40 cellular contexts compared by ENCODE assay signal in genomic region chr17:12489307-12489706, GRCh38.
"Had no signal": no experiment of that assay in that cellular context is flagged by ENCODE, and none has a peak within 500 bp of the region (broad histone marks: within the 10 kb centered on the region; RNA-seq: fewer than 3 reads in every experiment).

No MANE protein-coding gene starts in this region.

- H3K36me3 ChIP-seq: adrenal gland, ascending aorta, brain microvascular endothelial cell, breast epithelium, cardiac muscle cell had no signal

- H3K9me3 ChIP-seq: adrenal gland, ascending aorta, body of pancreas, breast epithelium had no signal

- H3K4me1 Mint-ChIP-seq: activated naive CD4-positive, alpha-beta T cell treated with anti-CD3 and anti-CD28 coated beads, Interleukin-2, amount 10 ng/mL, durations not matched to agents 7 days and 5 days; activated naive CD4-positive, alpha-beta T cell treated with anti-CD3 and anti-CD28 coated beads, Interleukin-2, amount 50 U/mL, for 24 hours; activated naive CD8-positive, alpha-beta T cell treated with anti-CD3 and anti-CD28 coated beads for 36 hours; activated naive CD8-positive, alpha-beta T cell treated with anti-CD3 and anti-CD28 coated beads, Interleukin-2, amount 10 ng/mL, durations not matched to agents 7 days and 5 days; activated naive CD8-positive, alpha-beta T cell treated with anti-CD3 and anti-CD28 coated beads, Interleukin-2, amount 50 U/mL, for 24 hours; activated T-helper 17 cell treated with anti-CD3 and anti-CD28 coated beads, Interleukin-2, amount 50 U/mL, for 72 hours; brain; central memory CD8-positive, alpha-beta T cell had no signal

- H3K27ac Mint-ChIP-seq: activated naive CD4-positive, alpha-beta T cell treated with anti-CD3 and anti-CD28 coated beads for 36 hours; activated naive CD4-positive, alpha-beta T cell treated with anti-CD3 and anti-CD28 coated beads, Interleukin-2, amount 10 ng/mL, durations not matched to agents 7 days and 5 days; activated naive CD4-positive, alpha-beta T cell treated with anti-CD3 and anti-CD28 coated beads, Interleukin-2, amount 50 U/mL, for 24 hours; activated naive CD4-positive, alpha-beta T cell treated with anti-CD3 and anti-CD28 coated beads, Interleukin-2, amount 50 U/mL, for 72 hours; activated naive CD8-positive, alpha-beta T cell; activated naive CD8-positive, alpha-beta T cell treated with anti-CD3 and anti-CD28 coated beads for 36 hours; activated naive CD8-positive, alpha-beta T cell treated with anti-CD3 and anti-CD28 coated beads, Interleukin-2, amount 10 ng/mL, durations not matched to agents 7 days and 5 days; activated naive CD8-positive, alpha-beta T cell treated with anti-CD3 and anti-CD28 coated beads, Interleukin-2, amount 50 U/mL, for 24 hours; activated T-cell treated with anti-CD3 and anti-CD28 coated beads, Interleukin-2, amount 50 U/mL, for 24 hours; activated T-cell treated with anti-CD3 and anti-CD28 coated beads, Interleukin-2, amount 50 U/mL, for 72 hours; activated T-helper 1 cell treated with anti-CD3 and anti-CD28 coated beads, Interleukin-12 subunit alpha, Interleukin-12 subunit beta, Interleukin-2, Interleukin-4 antibody, amounts not matched to agents 30 ng/mL and 10 ng/mL and 1 ng/mL, durations not matched to agents 14 hours and 24 hours and 36 hours; activated T-helper 17 cell treated with anti-CD3 and anti-CD28 coated beads, Interleukin-2, amount 50 U/mL, for 72 hours; activated T-helper 2 cell treated with anti-CD3 and anti-CD28 coated beads, Interferon-gamma antibody, Interleukin-2, Interleukin-4, amounts not matched to agents 10 μg/mL and 5 μg/mL and 100 μg/mL, durations not matched to agents 14 hours and 24 hours and 36 hours had no signal

- DNase-seq: activated effector memory CD4-positive, alpha-beta T cell treated with anti-CD3 and anti-CD28 coated beads, Interleukin-2, amount 50 U/mL, for 16 hours; activated effector memory CD4-positive, alpha-beta T cell treated with Interleukin-2 at 50 U/mL for 16 hours; activated gamma-delta T cell; activated gamma-delta T cell treated with Interleukin-2 at 50 U/mL for 16 hours; activated naive CD4-positive, alpha-beta T cell; activated naive CD4-positive, alpha-beta T cell treated with anti-CD3 and anti-CD28 coated beads for 36 hours; activated naive CD4-positive, alpha-beta T cell treated with anti-CD3 and anti-CD28 coated beads, Interleukin-2, amount 10 ng/mL, durations not matched to agents 7 days and 5 days; activated naive CD4-positive, alpha-beta T cell treated with anti-CD3 and anti-CD28 coated beads, Interleukin-2, amount 50 U/mL, for 16 hours; activated naive CD4-positive, alpha-beta T cell treated with Interleukin-2 at 50 U/mL for 16 hours; activated naive CD8-positive, alpha-beta T cell treated with anti-CD3 and anti-CD28 coated beads for 36 hours; activated naive CD8-positive, alpha-beta T cell treated with anti-CD3 and anti-CD28 coated beads, Interleukin-2, amount 10 ng/mL, durations not matched to agents 7 days and 5 days; activated naive CD8-positive, alpha-beta T cell treated with anti-CD3 and anti-CD28 coated beads, Interleukin-2, amount 50 U/mL, for 24 hours; activated T-cell treated with anti-CD3 and anti-CD28 coated beads, Interleukin-2, amount 50 U/mL, for 1 hour; activated T-cell treated with anti-CD3 and anti-CD28 coated beads, Interleukin-2, amount 50 U/mL, for 24 hours; activated T-cell treated with anti-CD3 and anti-CD28 coated beads, Interleukin-2, amount 50 U/mL, for 4 hours; activated T-cell treated with anti-CD3 and anti-CD28 coated beads, Interleukin-2, amount 50 U/mL, for 48 hours; activated T-cell treated with anti-CD3 and anti-CD28 coated beads, Interleukin-2, amount 50 U/mL, for 72 hours; adrenal gland; amniotic stem cell; amygdala; anterior cingulate cortex; aorta; body of pancreas; brain microvascular endothelial cell; caudate nucleus; central memory CD4-positive, alpha-beta T cell; cerebellar nuclear complex had no signal

- H3K4me3 ChIP-seq: adrenal gland, ascending aorta, body of pancreas, breast epithelium, cardiac muscle cell had no signal

- H3K27me3 ChIP-seq: adrenal gland, ascending aorta, body of pancreas, brain microvascular endothelial cell, breast epithelium, cardiac muscle cell had no signal

- ATAC-seq: activated naive CD4-positive, alpha-beta T cell treated with anti-CD3 and anti-CD28 coated beads, Interleukin-2, amount 50 U/mL, for 72 hours; activated naive CD8-positive, alpha-beta T cell treated with anti-CD3 and anti-CD28 coated beads, Interleukin-2, amount 50 U/mL, for 24 hours; activated T-cell treated with anti-CD3 and anti-CD28 coated beads, Interleukin-2, amount 50 U/mL, for 4 hours; activated T-cell treated with anti-CD3 and anti-CD28 coated beads, Interleukin-2, amount 50 U/mL, for 72 hours; activated T-helper 17 cell treated with anti-CD3 and anti-CD28 coated beads, Interleukin-2, amount 50 U/mL, for 72 hours; body of pancreas had no signal

- H3K9me3 Mint-ChIP-seq: activated naive CD4-positive, alpha-beta T cell treated with anti-CD3 and anti-CD28 coated beads, Interleukin-2, amount 50 U/mL, for 24 hours; activated naive CD8-positive, alpha-beta T cell treated with anti-CD3 and anti-CD28 coated beads for 36 hours; activated T-cell treated with anti-CD3 and anti-CD28 coated beads, Interleukin-2, amount 50 U/mL, for 24 hours; activated T-cell treated with anti-CD3 and anti-CD28 coated beads, Interleukin-2, amount 50 U/mL, for 4 hours; activated T-helper 17 cell treated with anti-CD3 and anti-CD28 coated beads, Interleukin-2, amount 50 U/mL, for 72 hours; brain had no signal

- H3K4me3 Mint-ChIP-seq: activated naive CD4-positive, alpha-beta T cell treated with anti-CD3 and anti-CD28 coated beads for 36 hours; activated naive CD4-positive, alpha-beta T cell treated with anti-CD3 and anti-CD28 coated beads, Interleukin-2, amount 10 ng/mL, durations not matched to agents 7 days and 5 days; activated naive CD4-positive, alpha-beta T cell treated with anti-CD3 and anti-CD28 coated beads, Interleukin-2, amount 50 U/mL, for 24 hours; activated naive CD8-positive, alpha-beta T cell; activated naive CD8-positive, alpha-beta T cell treated with anti-CD3 and anti-CD28 coated beads for 36 hours; activated naive CD8-positive, alpha-beta T cell treated with anti-CD3 and anti-CD28 coated beads, Interleukin-2, amount 10 ng/mL, durations not matched to agents 7 days and 5 days; activated naive CD8-positive, alpha-beta T cell treated with anti-CD3 and anti-CD28 coated beads, Interleukin-2, amount 50 U/mL, for 24 hours; activated T-cell treated with anti-CD3 and anti-CD28 coated beads, Interleukin-2, amount 50 U/mL, for 24 hours; activated T-cell treated with anti-CD3 and anti-CD28 coated beads, Interleukin-2, amount 50 U/mL, for 4 hours; activated T-cell treated with anti-CD3 and anti-CD28 coated beads, Interleukin-2, amount 50 U/mL, for 72 hours; activated T-helper 1 cell treated with anti-CD3 and anti-CD28 coated beads, Interleukin-12 subunit alpha, Interleukin-12 subunit beta, Interleukin-2, Interleukin-4 antibody, amounts not matched to agents 30 ng/mL and 10 ng/mL and 1 ng/mL, durations not matched to agents 14 hours and 24 hours and 36 hours; activated T-helper 17 cell treated with anti-CD3 and anti-CD28 coated beads, Interleukin-2, amount 50 U/mL, for 72 hours; brain; central memory CD8-positive, alpha-beta T cell had no signal

- H3K27me3 Mint-ChIP-seq: activated naive CD4-positive, alpha-beta T cell treated with anti-CD3 and anti-CD28 coated beads, Interleukin-2, amount 10 ng/mL, durations not matched to agents 7 days and 5 days; activated naive CD4-positive, alpha-beta T cell treated with anti-CD3 and anti-CD28 coated beads, Interleukin-2, amount 50 U/mL, for 24 hours; activated naive CD8-positive, alpha-beta T cell treated with anti-CD3 and anti-CD28 coated beads for 36 hours; activated naive CD8-positive, alpha-beta T cell treated with anti-CD3 and anti-CD28 coated beads, Interleukin-2, amount 10 ng/mL, durations not matched to agents 7 days and 5 days; activated naive CD8-positive, alpha-beta T cell treated with anti-CD3 and anti-CD28 coated beads, Interleukin-2, amount 50 U/mL, for 24 hours; activated T-cell treated with anti-CD3 and anti-CD28 coated beads, Interleukin-2, amount 50 U/mL, for 24 hours; activated T-helper 17 cell treated with anti-CD3 and anti-CD28 coated beads, Interleukin-2, amount 50 U/mL, for 72 hours; central memory CD8-positive, alpha-beta T cell had no signal

- H3K4me1 ChIP-seq: adrenal gland, body of pancreas, breast epithelium had no signal

- H3K36me3 Mint-ChIP-seq: activated naive CD4-positive, alpha-beta T cell treated with anti-CD3 and anti-CD28 coated beads, Interleukin-2, amount 10 ng/mL, durations not matched to agents 7 days and 5 days; activated naive CD4-positive, alpha-beta T cell treated with anti-CD3 and anti-CD28 coated beads, Interleukin-2, amount 50 U/mL, for 24 hours; activated naive CD4-positive, alpha-beta T cell treated with anti-CD3 and anti-CD28 coated beads, Interleukin-2, amount 50 U/mL, for 72 hours; activated naive CD8-positive, alpha-beta T cell; activated naive CD8-positive, alpha-beta T cell treated with anti-CD3 and anti-CD28 coated beads for 36 hours; activated naive CD8-positive, alpha-beta T cell treated with anti-CD3 and anti-CD28 coated beads, Interleukin-2, amount 10 ng/mL, durations not matched to agents 7 days and 5 days; brain had no signal

- H3K27ac ChIP-seq: adrenal gland, ascending aorta, body of pancreas, brain microvascular endothelial cell, breast epithelium, cardiac muscle cell had no signal

- FAIRE-seq: astrocyte, bronchial epithelial cell had no signal
